1 cellular context compared by ENCODE assay signal in genomic region chr10:62154231-62154630, GRCh38.
TF ChIP-seq lines count a peak whose summit lies in the region.

No MANE protein-coding gene starts in this region.

TF ChIP-seq in IMR-90, 13 proteins besides CTCF, POLR2A, EP300 and RAD21 (continued from another document):
- TF ChIP-seq USF2 (IDR thresholded peaks at IDR 0.05; ENCODE audit: low read depth, low read length) = no peak
TF ChIP-seq in IMR-90: peak in this region for 0.
